In the genomic region with DNA sequence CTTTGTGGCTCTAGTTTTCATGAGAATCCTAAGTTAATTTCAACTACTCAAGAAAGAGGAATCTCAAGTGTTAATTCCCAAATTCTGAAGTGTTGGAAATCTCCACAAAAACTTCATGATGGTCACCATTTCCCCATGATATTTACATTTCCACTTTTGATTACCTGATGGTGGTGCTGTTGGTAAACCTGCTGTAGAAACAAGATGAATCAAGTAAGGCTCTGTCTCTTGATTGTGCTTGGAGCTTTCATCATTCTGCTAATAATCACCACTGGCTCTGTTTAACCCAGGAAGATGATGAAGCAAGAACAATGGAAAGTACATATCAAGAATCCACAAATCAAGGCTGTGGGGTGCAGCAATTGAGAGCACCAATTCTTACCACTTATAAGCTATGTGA, we compare ENCODE assay signal across 14 cellular contexts.
DNase-seq lines count a peak whose midpoint lies in the region; FAIRE-seq and TF ChIP-seq lines count a peak whose summit lies in the region.
"Had no signal": no experiment of that assay in that cellular context is flagged by ENCODE, and none has a peak within 500 bp of the region (broad histone marks: within the 10 kb centered on the region; RNA-seq: fewer than 3 reads in every experiment).

No MANE protein-coding gene starts in this region.

- TF ChIP-seq EP300 in Ishikawa (IDR thresholded peaks at IDR 0.05; ENCODE audit: borderline replicate concordance), result no peak

- H3K4me3 ChIP-seq in kidney (ENCODE audit: low read length in 2 of 2), result no peak overlapping the region

- no peaks in the 10 kb centered on the region for H3K9me3 ChIP-seq in kidney (ENCODE audit: control insufficient read depth in 1 of 2, low read length in 2 of 2)
- H3K9me3 ChIP-seq: Caco-2 had no signal

- H3K9ac ChIP-seq in kidney (ENCODE audit: low read length in 2 of 2), result no peak overlapping the region

- no peak overlapping the region for H3K27ac ChIP-seq in C4-2B
- H3K27ac ChIP-seq in kidney (ENCODE audit: low read depth in 2 of 2, low read length in 2 of 2), result no peak overlapping the region

- peak; percentile 52 for TF ChIP-seq RAD21 in Ishikawa (IDR thresholded peaks at IDR 0.05; ENCODE audit: low read depth)

- intact Hi-C loops in kidney (cut with DNase I), result no loop called here

- no peaks in the 10 kb centered on the region for H3K4me1 ChIP-seq in kidney (ENCODE audit: control insufficient read depth in 1 of 2, insufficient read depth in 1 of 2, low read depth in 1 of 2, low read length in 2 of 2)
- H3K4me1 ChIP-seq: Caco-2 had no signal

- no peak for FAIRE-seq in kidney (lab: Jason Lieb, UNC)
- FAIRE-seq: GM12891 had no signal

- peak; percentile 27 for TF ChIP-seq CTCF in C4-2B (conservative IDR thresholded peaks at IDR 0.05)
- peak; percentile 19 for TF ChIP-seq CTCF in kidney (IDR thresholded peaks at IDR 0.05; ENCODE audit: borderline replicate concordance, extremely low read depth, insufficient read depth)

- H3K36me3 ChIP-seq in kidney (ENCODE audit: control insufficient read depth in 1 of 2, insufficient read depth in 2 of 2, low read length in 2 of 2), result no peaks in the 10 kb centered on the region

- DNase-seq in astrocyte of the hippocampus (ENCODE audit: low read depth, low spot score) (peak; percentile 4), kidney (no peak), NCI-H1436 (lab: John Stamatoyannopoulos, UW) (no peak), islet precursor cell (no peak), SKM-1 (lab: John Stamatoyannopoulos, UW; ENCODE audit: unreplicated experiment) (no peak)
- no peak for DNase-seq in stimulated activated CD4-positive, alpha-beta T cell treated with anti-CD3 and anti-CD28 coated beads, Interleukin-4, amount 100 ng/mL, for 1 hour
- DNase-seq: activated CD4-positive, alpha-beta T cell treated with anti-CD3 and anti-CD28 coated beads for 48 hours; activated naive CD8-positive, alpha-beta T cell treated with anti-CD3 and anti-CD28 coated beads for 36 hours; NCI-H2029 treated with DMSO at 0.1 percent for 48 hours; SHP77 treated with DMSO at 0.1 percent for 48 hours had no signal

TF ChIP-seq in Ishikawa, 13 proteins besides CTCF, POLR2A, EP300 and RAD21:
- no peak for TF ChIP-seq CEBPB (IDR thresholded peaks at IDR 0.05)
- TF ChIP-seq REST (IDR thresholded peaks at IDR 0.05; ENCODE audit: low read depth), result no peak
- TF ChIP-seq ZBTB7A (IDR thresholded peaks at IDR 0.05; ENCODE audit: low read depth), result no peak
- TF ChIP-seq FOXM1 (IDR thresholded peaks at IDR 0.05; ENCODE audit: borderline replicate concordance, low read depth), result no peak
- no peak for TF ChIP-seq TAF1 (IDR thresholded peaks at IDR 0.05; ENCODE audit: low read depth)
- TF ChIP-seq EGR1 (IDR thresholded peaks at IDR 0.05), result no peak
- TF ChIP-seq YY1 (IDR thresholded peaks at IDR 0.05; ENCODE audit: low read depth), result no peak
- TF ChIP-seq NFIC (IDR thresholded peaks at IDR 0.05), result no peak
